In genomic region chr14:95406756-95407155, GRCh38 we compare ENCODE assay signal across 18 cellular contexts.
A peak's percentile ranks its signal among the peaks of the same experiment; 100 is the strongest.
DNase-seq lines count a peak whose midpoint lies in the region; ATAC-seq and TF ChIP-seq lines count a peak whose summit lies in the region.
"Had no signal": no experiment of that assay in that cellular context is flagged by ENCODE, and none has a peak within 500 bp of the region (broad histone marks: within the 10 kb centered on the region; RNA-seq: fewer than 3 reads in every experiment).

No MANE protein-coding gene starts in this region.

- H3K4me1 ChIP-seq in body of pancreas (no peaks in the 10 kb centered on the region), PC-3 (ENCODE audit: insufficient read depth, low read length) (no peaks in the 10 kb centered on the region)

- WGBS in body of pancreas, 2 donors = 62 to 72% methylated on average over 3 to 4 of the region's 4 CpGs

- H3K27me3 Mint-ChIP-seq in activated T-helper 1 cell treated with anti-CD3 and anti-CD28 coated beads, Interleukin-12 subunit alpha, Interleukin-12 subunit beta, Interleukin-2, Interleukin-4 antibody, amounts not matched to agents 30 ng/mL and 10 ng/mL and 1 ng/mL, durations not matched to agents 14 hours and 24 hours and 36 hours (ENCODE audit: insufficient read depth) = no peaks in the 10 kb centered on the region
- no peaks in the 10 kb centered on the region for H3K27me3 Mint-ChIP-seq in nephron (ENCODE audit: low read depth)
- H3K27me3 Mint-ChIP-seq in stimulated activated memory B cell treated with anti-CD40 and anti-IgM and Interleukin-4, amounts not matched to agents 10 μg/mL and 1 μg/mL and 100 μg/mL, for 72 hours = no peaks in the 10 kb centered on the region
- H3K27me3 Mint-ChIP-seq: B cell had no signal

- H3K4me3 Mint-ChIP-seq in activated T-helper 1 cell treated with anti-CD3 and anti-CD28 coated beads, Interleukin-12 subunit alpha, Interleukin-12 subunit beta, Interleukin-2, Interleukin-4 antibody, amounts not matched to agents 30 ng/mL and 10 ng/mL and 1 ng/mL, durations not matched to agents 14 hours and 24 hours and 36 hours = no peak overlapping the region
- H3K4me3 Mint-ChIP-seq in nephron = peak overlapping the region; percentile 39 to 60 (median 50)
- no peak overlapping the region for H3K4me3 Mint-ChIP-seq in stimulated activated memory B cell treated with anti-CD40 and anti-IgM and Interleukin-4, amounts not matched to agents 10 μg/mL and 1 μg/mL and 100 μg/mL, for 72 hours
- H3K4me3 Mint-ChIP-seq: B cell; CD8-positive, alpha-beta T cell had no signal

- no peaks in the 10 kb centered on the region for H3K9me2 ChIP-seq in PC-3 (replicated peaks; ENCODE audit: low read length)

- H2AFZ ChIP-seq in PC-3 (ENCODE audit: low read length) = no peak overlapping the region

- intact Hi-C loops in activated T-helper 1 cell treated with anti-CD3 and anti-CD28 coated beads, Interleukin-12 subunit alpha, Interleukin-12 subunit beta, Interleukin-2, Interleukin-4 antibody, amounts not matched to agents 30 ng/mL and 10 ng/mL and 1 ng/mL, durations not matched to agents 14 hours and 24 hours and 36 hours (cut with micrococcal nuclease) = no loop called here
- intact Hi-C loops in body of pancreas (cut with DNase I) (no loop called here), PC-3 (cut with micrococcal nuclease) (no loop called here)

- no peak for DNase-seq in activated T-helper 1 cell treated with anti-CD3 and anti-CD28 coated beads, Interleukin-12 subunit alpha, Interleukin-12 subunit beta, Interleukin-2, Interleukin-4 antibody, amounts not matched to agents 30 ng/mL and 10 ng/mL and 1 ng/mL, durations not matched to agents 14 hours and 24 hours and 36 hours (ENCODE audit: low spot score)
- no peak for DNase-seq in body of pancreas
- no peak for DNase-seq in HK-2 (ENCODE audit: unreplicated experiment)
- DNase-seq in PC-3 = no peak
- DNase-seq: Calu3; CD8-positive, alpha-beta T cell; DMS 273 treated with DMSO at 0.1 percent for 48 hours; DMS53; DND-41; EL; GOT3; H7 had no signal

- H3K4me3 ChIP-seq in body of pancreas (no peak overlapping the region), PC-3 (ENCODE audit: low read length) (no peak overlapping the region)
- H3K4me3 ChIP-seq: BLaER1 treated with 17β-estradiol and CSF1 and Interleukin-3, amounts not matched to agents 10 nM and 100 nM; GM12878 had no signal

- H3K36me3 ChIP-seq in body of pancreas (replicated peaks in 1 of 2; ENCODE audit: insufficient read depth in 1 of 2, low read depth in 2 of 2) (no peaks in the 10 kb centered on the region), PC-3 (ENCODE audit: low read depth, low read length) (no peaks in the 10 kb centered on the region)

- no peak overlapping the region for H3K9ac ChIP-seq in PC-3 (ENCODE audit: low read length)
- H3K9ac ChIP-seq: BLaER1 treated with 17β-estradiol and CSF1 and Interleukin-3, amounts not matched to agents 10 nM and 100 nM had no signal

- H3K4me2 ChIP-seq in PC-3 (ENCODE audit: low read length) = no peak overlapping the region
- H3K4me2 ChIP-seq: BLaER1 treated with 17β-estradiol and CSF1 and Interleukin-3, amounts not matched to agents 10 nM and 100 nM had no signal

- H3K27ac ChIP-seq in body of pancreas (no peak overlapping the region), PC-3 (ENCODE audit: low read length) (no peak overlapping the region)
- H3K27ac ChIP-seq: BLaER1 treated with 17β-estradiol and CSF1 and Interleukin-3, amounts not matched to agents 10 nM and 100 nM had no signal

- peak overlapping the region; percentile 7 for H3K27ac Mint-ChIP-seq in activated T-helper 1 cell treated with anti-CD3 and anti-CD28 coated beads, Interleukin-12 subunit alpha, Interleukin-12 subunit beta, Interleukin-2, Interleukin-4 antibody, amounts not matched to agents 30 ng/mL and 10 ng/mL and 1 ng/mL, durations not matched to agents 14 hours and 24 hours and 36 hours
- peak overlapping the region; percentile 97 to 99 (median 98) for H3K27ac Mint-ChIP-seq in nephron
- H3K27ac Mint-ChIP-seq in stimulated activated memory B cell treated with anti-CD40 and anti-IgM and Interleukin-4, amounts not matched to agents 10 μg/mL and 1 μg/mL and 100 μg/mL, for 72 hours = peak overlapping the region; percentile 15
- H3K27ac Mint-ChIP-seq: B cell; CD8-positive, alpha-beta T cell had no signal

- H3K9me3 ChIP-seq in body of pancreas (no peaks in the 10 kb centered on the region), PC-3 (ENCODE audit: low read length) (no peaks in the 10 kb centered on the region)
- H3K9me3 ChIP-seq: BLaER1 treated with 17β-estradiol and CSF1 and Interleukin-3, amounts not matched to agents 10 nM and 100 nM had no signal

- H3K4me1 Mint-ChIP-seq in activated T-helper 1 cell treated with anti-CD3 and anti-CD28 coated beads, Interleukin-12 subunit alpha, Interleukin-12 subunit beta, Interleukin-2, Interleukin-4 antibody, amounts not matched to agents 30 ng/mL and 10 ng/mL and 1 ng/mL, durations not matched to agents 14 hours and 24 hours and 36 hours (ENCODE audit: low read depth) = no peaks in the 10 kb centered on the region
- peaks cover 60% of the 10 kb centered on the region for H3K4me1 Mint-ChIP-seq in nephron
- H3K4me1 Mint-ChIP-seq in stimulated activated memory B cell treated with anti-CD40 and anti-IgM and Interleukin-4, amounts not matched to agents 10 μg/mL and 1 μg/mL and 100 μg/mL, for 72 hours = no peaks in the 10 kb centered on the region

- peaks cover 9% of the 10 kb centered on the region for H3K36me3 Mint-ChIP-seq in activated T-helper 1 cell treated with anti-CD3 and anti-CD28 coated beads, Interleukin-12 subunit alpha, Interleukin-12 subunit beta, Interleukin-2, Interleukin-4 antibody, amounts not matched to agents 30 ng/mL and 10 ng/mL and 1 ng/mL, durations not matched to agents 14 hours and 24 hours and 36 hours (ENCODE audit: low read depth)
- no peaks in the 10 kb centered on the region for H3K36me3 Mint-ChIP-seq in nephron (ENCODE audit: low read depth)
- H3K36me3 Mint-ChIP-seq in stimulated activated memory B cell treated with anti-CD40 and anti-IgM and Interleukin-4, amounts not matched to agents 10 μg/mL and 1 μg/mL and 100 μg/mL, for 72 hours = peaks cover 33% of the 10 kb centered on the region

- ATAC-seq in body of pancreas = peak; percentile 27
- no peak for ATAC-seq in stimulated activated memory B cell treated with anti-CD40 and anti-IgM and Interleukin-4, amounts not matched to agents 10 μg/mL and 1 μg/mL and 100 μg/mL, for 72 hours
- ATAC-seq in PC-3 = no peak
- ATAC-seq in HG03175 (IDR thresholded peaks at IDR 0.05; ENCODE audit: unreplicated experiment) = no peak
- ATAC-seq: CD8-positive, alpha-beta T cell; GM12878 had no signal

- no TSS peak for BruUV-seq in PC-3 (replicated peaks; lab: Mats Ljungman, UMichigan)

- CTCF ChIA-PET in PC-3 (lab: Charles Lee) = no interaction called here

- H3F3A ChIP-seq in PC-3 (ENCODE audit: low read length, unreplicated experiment) = no peaks in the 10 kb centered on the region

- H3K27me3 ChIP-seq in body of pancreas = no peaks in the 10 kb centered on the region
- peaks cover 56% of the 10 kb centered on the region; the same call in 1 of the 2 replicates for H3K27me3 ChIP-seq in PC-3 (ENCODE audit: low read length)
- H3K27me3 ChIP-seq: BLaER1 treated with 17β-estradiol and CSF1 and Interleukin-3, amounts not matched to agents 10 nM and 100 nM had no signal

- TF ChIP-seq CTCF in body of pancreas (IDR thresholded peaks at IDR 0.05) = no peak
- TF ChIP-seq CTCF in nephron (IDR thresholded peaks at IDR 0.05; ENCODE audit: unreplicated experiment in 3 of 3) = no peak
- TF ChIP-seq CTCF in PC-3 (conservative IDR thresholded peaks at IDR 0.05; ENCODE audit: low read depth, low read length) = no peak

- H3K9me3 Mint-ChIP-seq in activated T-helper 1 cell treated with anti-CD3 and anti-CD28 coated beads, Interleukin-12 subunit alpha, Interleukin-12 subunit beta, Interleukin-2, Interleukin-4 antibody, amounts not matched to agents 30 ng/mL and 10 ng/mL and 1 ng/mL, durations not matched to agents 14 hours and 24 hours and 36 hours = no peaks in the 10 kb centered on the region
- H3K9me3 Mint-ChIP-seq in nephron = no peaks in the 10 kb centered on the region
- no peaks in the 10 kb centered on the region for H3K9me3 Mint-ChIP-seq in stimulated activated memory B cell treated with anti-CD40 and anti-IgM and Interleukin-4, amounts not matched to agents 10 μg/mL and 1 μg/mL and 100 μg/mL, for 72 hours
- H3K9me3 Mint-ChIP-seq: CD8-positive, alpha-beta T cell had no signal

- H4K20me1 ChIP-seq in PC-3 (ENCODE audit: low read length) = no peaks in the 10 kb centered on the region

- H3K79me2 ChIP-seq in PC-3 (ENCODE audit: low read length) = no peaks in the 10 kb centered on the region

- TF ChIP-seq POLR2A in body of pancreas (IDR thresholded peaks at IDR 0.05) = no peak

- POLR2A ChIA-PET in PC-3 (lab: Charles Lee; ENCODE audit: unreplicated experiment) = no interaction called here

Comparison
In these comparisons a context has a peak if more than half of its experiments do, and no peak if none do; other contexts are left out.
1. H3K27ac Mint-ChIP-seq: peak in every context shown above with its lines; median percentile 98 in nephron; 15 in stimulated activated memory B cell treated with anti-CD40 and anti-IgM and Interleukin-4, amounts not matched to agents 10 μg/mL and 1 μg/mL and 100 μg/mL, for 72 hours; 7 in activated T-helper 1 cell treated with anti-CD3 and anti-CD28 coated beads, Interleukin-12 subunit alpha, Interleukin-12 subunit beta, Interleukin-2, Interleukin-4 antibody, amounts not matched to agents 30 ng/mL and 10 ng/mL and 1 ng/mL, durations not matched to agents 14 hours and 24 hours and 36 hours.
2. H3K4me3 Mint-ChIP-seq: peak in nephron (3 of 3); none in activated T-helper 1 cell treated with anti-CD3 and anti-CD28 coated beads, Interleukin-12 subunit alpha, Interleukin-12 subunit beta, Interleukin-2, Interleukin-4 antibody, amounts not matched to agents 30 ng/mL and 10 ng/mL and 1 ng/mL, durations not matched to agents 14 hours and 24 hours and 36 hours (single experiment) and stimulated activated memory B cell treated with anti-CD40 and anti-IgM and Interleukin-4, amounts not matched to agents 10 μg/mL and 1 μg/mL and 100 μg/mL, for 72 hours (single experiment).